33 cellular contexts compared by ENCODE assay signal in genomic region chr22:33372875-33373274, GRCh38.
A peak's percentile ranks its signal among the peaks of the same experiment; 100 is the strongest.
DNase-seq lines count a peak whose midpoint lies in the region; ATAC-seq, FAIRE-seq and TF ChIP-seq lines count a peak whose summit lies in the region.
"Had no signal": no experiment of that assay in that cellular context is flagged by ENCODE, and none has a peak within 500 bp of the region (broad histone marks: within the 10 kb centered on the region; RNA-seq: fewer than 3 reads in every experiment).

No MANE protein-coding gene starts in this region.

- CTCF ChIA-PET in HEK293 (lab: Yijun Ruan, JAX) = no interaction called here

- no peaks in the 10 kb centered on the region for H3K4me1 Mint-ChIP-seq in stimulated activated effector memory CD8-positive, alpha-beta T cell treated with anti-CD3 and anti-CD28 coated beads, Interleukin-12 subunit alpha, Interleukin-12 subunit beta, amount 100 ng/mL, for 72 hours
- H3K4me1 Mint-ChIP-seq: B cell; CD14-positive monocyte; CD4-positive, alpha-beta memory T cell; CD4-positive, CD25-positive, alpha-beta regulatory T cell; CD8-positive, alpha-beta memory T cell had no signal

- ATAC-seq in stimulated activated effector memory CD8-positive, alpha-beta T cell treated with anti-CD3 and anti-CD28 coated beads, Interleukin-12 subunit alpha, Interleukin-12 subunit beta, amount 100 ng/mL, for 72 hours = no peak
- ATAC-seq: A549; CD8-positive, alpha-beta T cell had no signal

- no peaks in the 10 kb centered on the region for H3K36me3 Mint-ChIP-seq in stimulated activated effector memory CD8-positive, alpha-beta T cell treated with anti-CD3 and anti-CD28 coated beads, Interleukin-12 subunit alpha, Interleukin-12 subunit beta, amount 100 ng/mL, for 72 hours
- H3K36me3 Mint-ChIP-seq: CD14-positive monocyte; CD4-positive, alpha-beta memory T cell; CD4-positive, CD25-positive, alpha-beta regulatory T cell; CD8-positive, alpha-beta memory T cell; CD8-positive, alpha-beta T cell had no signal

- H3K27ac ChIP-seq in HEK293 (ENCODE audit: extremely low read depth, low read depth, low read length) = no peak overlapping the region
- H3K27ac ChIP-seq: 22Rv1; A549; BLaER1; BLaER1 treated with 17β-estradiol and CSF1 and Interleukin-3, amounts not matched to agents 10 nM and 100 nM; C4-2B had no signal

- no peak for DNase-seq in stimulated activated effector memory CD8-positive, alpha-beta T cell treated with anti-CD3 and anti-CD28 coated beads, Interleukin-12 subunit alpha, Interleukin-12 subunit beta, amount 100 ng/mL, for 72 hours (ENCODE audit: low spot score in 2 of 2)
- no peak for DNase-seq in lower leg skin (ENCODE audit: low spot score in 2 of 2)
- DNase-seq: 8988T; ACHN; AML-193; BE2C; C1 segment of cervical spinal cord; Caco-2; Calu3; CD4-positive, alpha-beta memory T cell; CD4-positive, alpha-beta T cell; CD4-positive, CD25-positive, alpha-beta regulatory T cell; CD8-positive, alpha-beta memory T cell; CD8-positive, alpha-beta T cell; COR-L47; DMS 273 treated with DMSO at 0.1 percent for 48 hours; DMS153; DMS53; DMS79; DMS79 treated with DMSO at 0.1 percent for 48 hours; DND-41; EL had no signal

- H3K4me3 ChIP-seq in HEK293 (ENCODE audit: low read depth, low read length) (no peak overlapping the region), lower leg skin (ENCODE audit: low read depth, poor library complexity, severe bottlenecking) (no peak overlapping the region)
- H3K4me3 ChIP-seq: A549; BLaER1; BLaER1 treated with 17β-estradiol and CSF1 and Interleukin-3, amounts not matched to agents 10 nM and 100 nM had no signal

- no peak overlapping the region for H3K27ac Mint-ChIP-seq in stimulated activated effector memory CD8-positive, alpha-beta T cell treated with anti-CD3 and anti-CD28 coated beads, Interleukin-12 subunit alpha, Interleukin-12 subunit beta, amount 100 ng/mL, for 72 hours
- H3K27ac Mint-ChIP-seq: B cell; CD14-positive monocyte; CD4-positive, alpha-beta memory T cell; CD4-positive, alpha-beta T cell; CD4-positive, CD25-positive, alpha-beta regulatory T cell; CD8-positive, alpha-beta memory T cell; CD8-positive, alpha-beta T cell had no signal

- WGBS in lower leg skin, 2 donors = 98 to 100% methylated on average over 1 of the region's 1 CpG

- intact Hi-C loops in lower leg skin (cut with DNase I; ENCODE audit: low total_unique reads) = no loop called here

- no peaks in the 10 kb centered on the region for H3K9me3 ChIP-seq in HEK293 (ENCODE audit: control insufficient read depth, insufficient read depth, low read depth, low read length)
- H3K9me3 ChIP-seq: A549, BE2C had no signal

- H3K4me1 ChIP-seq in HEK293 (ENCODE audit: control insufficient read depth, insufficient read depth, low read length) = no peaks in the 10 kb centered on the region
- H3K4me1 ChIP-seq: A549; BE2C; BLaER1; BLaER1 treated with 17β-estradiol and CSF1 and Interleukin-3, amounts not matched to agents 10 nM and 100 nM; Caco-2 had no signal

- peaks cover 10% of the 10 kb centered on the region for H3K9me3 Mint-ChIP-seq in stimulated activated effector memory CD8-positive, alpha-beta T cell treated with anti-CD3 and anti-CD28 coated beads, Interleukin-12 subunit alpha, Interleukin-12 subunit beta, amount 100 ng/mL, for 72 hours

- no peak overlapping the region for H3K4me3 Mint-ChIP-seq in stimulated activated effector memory CD8-positive, alpha-beta T cell treated with anti-CD3 and anti-CD28 coated beads, Interleukin-12 subunit alpha, Interleukin-12 subunit beta, amount 100 ng/mL, for 72 hours
- H3K4me3 Mint-ChIP-seq: B cell; CD14-positive monocyte; CD4-positive, alpha-beta T cell; CD4-positive, CD25-positive, alpha-beta regulatory T cell; CD8-positive, alpha-beta memory T cell; CD8-positive, alpha-beta T cell had no signal

- TF ChIP-seq CTCF in HEK293 (tag by site-specific recombination; IDR thresholded peaks at IDR 0.05) = no peak
- no peak for TF ChIP-seq CTCF in lower leg skin (IDR thresholded peaks at IDR 0.05)

- FAIRE-seq in colon (lab: Jason Lieb, UNC) = peak; percentile 31
- FAIRE-seq: A204.1, A549, D721Med had no signal

- POLR2A ChIA-PET in HEK293 (lab: Yijun Ruan, JAX) = no interaction called here

- H3K36me3 ChIP-seq in HEK293 (ENCODE audit: control insufficient read depth in 2 of 2, insufficient read depth in 1 of 2, low read length in 2 of 2) = no peaks in the 10 kb centered on the region; a peak in 1 of 3 replicates
- H3K36me3 ChIP-seq: BE2C had no signal

- TF ChIP-seq POLR2A in lower leg skin (IDR thresholded peaks at IDR 0.05) = no peak

TF ChIP-seq in HEK293, 187 proteins besides CTCF, POLR2A, EP300 and RAD21:
- peak; percentile 90 for TF ChIP-seq SETDB1 (IDR thresholded peaks at IDR 0.05; ENCODE audit: insufficient read length, low read length)
- TF ChIP-seq GLIS1 (tag by site-specific recombination; IDR thresholded peaks at IDR 0.05) = no peak
- TF ChIP-seq ZNF473 (tag by site-specific recombination; IDR thresholded peaks at IDR 0.05) = no peak
- TF ChIP-seq ZFP3 (tag by site-specific recombination; IDR thresholded peaks at IDR 0.05; ENCODE audit: low read depth) = no peak
